Comparison of ENCODE assay signal across 9 cellular contexts in the genomic region with DNA sequence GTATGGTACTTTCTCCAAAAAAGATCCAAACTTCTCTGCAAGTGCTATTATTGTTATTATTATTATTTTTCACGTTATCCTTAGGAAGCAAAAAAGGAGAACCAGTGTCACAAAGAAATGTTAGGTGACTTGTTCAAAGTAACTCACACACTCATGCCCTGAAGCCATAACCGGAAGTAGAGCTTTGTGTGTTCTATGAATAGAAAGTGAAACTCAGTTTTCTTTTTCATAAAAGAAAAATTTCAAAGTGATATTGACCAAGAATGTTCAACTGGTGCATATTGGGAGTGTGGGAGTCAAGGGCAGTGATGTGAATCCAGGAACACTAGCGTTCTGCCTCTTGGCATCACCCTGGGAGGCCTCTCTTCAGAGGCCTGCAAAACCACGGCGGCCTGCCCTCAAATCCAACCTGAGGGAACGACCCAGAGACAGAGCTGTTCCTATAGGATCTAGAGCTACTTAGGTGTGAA.
DNase-seq lines count a peak whose midpoint lies in the region; ATAC-seq and TF ChIP-seq lines count a peak whose summit lies in the region.
"Had no signal": no experiment of that assay in that cellular context is flagged by ENCODE, and none has a peak within 500 bp of the region (broad histone marks: within the 10 kb centered on the region; RNA-seq: fewer than 3 reads in every experiment).

No MANE protein-coding gene starts in this region.

- H3K4me1 Mint-ChIP-seq in T-cell = peaks cover 60 to 75% (median 65%) of the 10 kb centered on the region in 3 donors

- peaks cover 66% of the 10 kb centered on the region for H3K36me3 Mint-ChIP-seq in T-cell

- POLR2A ChIA-PET in T-cell (lab: Charles Lee) = interaction anchor here in 1 of 2 donors (0.6 to 1.2 kb wide), 3 partner anchors 14 to 265 kb away, joined by 3 to 4 read pairs (median 4); no protein-coding TSS in a partner anchor

- TF ChIP-seq CTCF in fibroblast of the aortic adventitia (IDR thresholded peaks at IDR 0.05; ENCODE audit: insufficient read depth, low read length) = no peak

- H3K4me3 Mint-ChIP-seq in T-cell = peak overlapping the region; percentile 75 to 90 (median 78)

- no peaks in the 10 kb centered on the region for H3K9me3 Mint-ChIP-seq in T-cell

- peak overlapping the region; percentile 96 for H3K27ac Mint-ChIP-seq in T-cell

- peak in 13 of 34 experiments; percentile 14 to 45 (median 26) for DNase-seq in T-cell
- DNase-seq in fibroblast of the aortic adventitia (ENCODE audit: low read depth) = peak; percentile 5
- DNase-seq in C1 segment of cervical spinal cord (lab: John Stamatoyannopoulos, UW) = no peak
- DNase-seq in hippocampal formation (lab: John Stamatoyannopoulos, UW) = no peak
- DNase-seq in H7 = no peak

- ATAC-seq in GM18511 (IDR thresholded peaks at IDR 0.05; ENCODE audit: unreplicated experiment) = peak; percentile 88
- peak; percentile 87 for ATAC-seq in HG02852 (IDR thresholded peaks at IDR 0.05; ENCODE audit: unreplicated experiment)
- ATAC-seq in T-cell (replicated peaks in 1 of 4) = peak; percentile 73 to 82 (median 78)
- ATAC-seq in HG02840 (IDR thresholded peaks at IDR 0.05; ENCODE audit: low FRiP score, unreplicated experiment) = no peak

- H3K4me3 ChIP-seq in fibroblast of the aortic adventitia (ENCODE audit: low read depth, low read length) (no peak overlapping the region), H7 (ENCODE audit: insufficient read depth, low read depth, low read length) (no peak overlapping the region)
- H3K4me3 ChIP-seq: lung had no signal

- no peaks in the 10 kb centered on the region for H3K36me3 ChIP-seq in H7 (replicated peaks; ENCODE audit: control insufficient read depth, insufficient read depth, low read length)

- CTCF ChIA-PET in T-cell (lab: Charles Lee) = interaction anchor here in 1 of 2 donors (0.7 to 2.6 kb wide), 17 partner anchors 9 to 174 kb away, joined by 3 to 13 read pairs (median 5); no protein-coding TSS in a partner anchor

- no peaks in the 10 kb centered on the region for H3K27me3 Mint-ChIP-seq in T-cell

- H3K27me3 ChIP-seq in H7 (ENCODE audit: control insufficient read depth, insufficient read depth, low read length) = no peaks in the 10 kb centered on the region
